In genomic region chr5:176732306-176732705, GRCh38 we compare ENCODE assay signal across 1 cellular context.
TF ChIP-seq lines count a peak whose summit lies in the region.

No MANE protein-coding gene starts in this region.

TF ChIP-seq in WTC11, 78 proteins besides CTCF, POLR2A, EP300 and RAD21 (continued from another document):
- TF ChIP-seq PRDM15 (CRISPR knock-in tag; IDR thresholded peaks at IDR 0.05) = no peak
- TF ChIP-seq CREM (CRISPR knock-in tag; IDR thresholded peaks at IDR 0.05) = no peak
- no peak for TF ChIP-seq ZNF232 (CRISPR knock-in tag; IDR thresholded peaks at IDR 0.05)
- TF ChIP-seq OVOL2 (CRISPR knock-in tag; IDR thresholded peaks at IDR 0.05; ENCODE audit: borderline replicate concordance) = no peak
